Comparison of ENCODE assay signal across 8 cellular contexts in the genomic region with DNA sequence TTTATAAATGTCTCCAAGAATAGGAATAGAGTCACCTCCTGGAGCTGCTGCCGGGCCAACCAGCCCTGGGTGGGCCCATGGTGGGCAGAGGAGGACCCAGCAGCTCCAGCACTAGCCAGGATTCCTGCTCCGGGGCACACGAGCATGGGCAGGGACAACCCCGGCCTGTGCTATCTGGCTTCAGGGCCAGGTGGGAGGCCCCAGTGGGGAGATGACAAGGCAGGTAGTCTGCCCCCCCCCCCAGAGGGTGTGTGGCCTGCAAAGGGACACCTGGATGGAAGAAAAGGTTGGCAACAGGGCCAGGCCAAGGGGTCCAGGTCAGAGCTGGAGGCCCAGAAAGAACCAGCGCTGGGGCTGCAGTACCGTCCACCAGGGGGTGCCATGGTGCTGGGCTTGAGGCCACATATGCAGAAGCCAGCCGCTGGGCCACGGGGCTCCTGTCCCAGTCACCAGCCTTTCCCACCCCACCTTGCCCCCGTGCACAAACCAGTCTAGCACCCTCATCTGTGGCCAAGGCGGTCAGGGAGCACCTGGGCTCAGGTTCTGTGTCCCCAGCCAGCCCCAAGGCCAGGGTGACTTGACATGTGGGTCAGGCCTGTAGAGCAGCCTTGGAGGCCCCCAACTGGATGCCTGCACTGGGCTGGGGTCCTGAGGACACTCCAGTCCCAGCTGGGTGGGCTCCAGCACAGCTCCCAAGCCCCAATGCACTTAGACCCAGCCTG. TPM values are rescaled to one million over a fixed set of nuclear protein-coding genes. Genes with fewer than 3 reads are reported as not detected.
DNase-seq lines count a peak whose midpoint lies in the region; ATAC-seq, FAIRE-seq and TF ChIP-seq lines count a peak whose summit lies in the region.

No MANE protein-coding gene starts in this region.

- WGBS in stomach, 5 donors = 17 to 43% (median 27%) methylated on average over 3 to 10 of the region's 10 CpGs

- peaks cover 14% of the 10 kb centered on the region for H3K4me1 Mint-ChIP-seq in HFFc6 (ENCODE audit: low read depth)
- peaks cover 15% of the 10 kb centered on the region for H3K4me1 Mint-ChIP-seq in neural progenitor cell

- no peaks in the 10 kb centered on the region for H3F3A ChIP-seq in neural progenitor cell (ENCODE audit: low read depth)

- peak; percentile 54 for DNase-seq in HFFc6
- DNase-seq in RCC 7860 (ENCODE audit: low spot score) = peak; percentile 21
- DNase-seq in activated T-helper 9 cell treated with anti-CD3 and anti-CD28 coated beads, Interleukin-2, amount 50 U/mL, for 16 hours (ENCODE audit: low read depth) = peak; percentile 75
- DNase-seq in fibroblast of the conjunctiva (ENCODE audit: low read depth) = peak; percentile 47
- DNase-seq in neural progenitor cell (ENCODE audit: low spot score) = peak; percentile 89
- DNase-seq in stomach = peak; percentile 91

- peak overlapping the region in 10 of 11 experiments; percentile 19 to 76 (median 36); a peak in 13 of 22 replicates for H3K9ac ChIP-seq in BLaER1 treated with 17β-estradiol and CSF1 and Interleukin-3, amounts not matched to agents 10 nM and 100 nM
- no peak overlapping the region for H3K9ac ChIP-seq in neural progenitor cell

- H3K4me3 Mint-ChIP-seq in HFFc6 = peak overlapping the region; percentile 79; the same call in 1 of the 2 replicates
- H3K4me3 Mint-ChIP-seq in neural progenitor cell = no peak overlapping the region

- peak overlapping the region; percentile 40 for H2AFZ ChIP-seq in neural progenitor cell (replicated peaks)

- H3K27me3 Mint-ChIP-seq in HFFc6 (ENCODE audit: insufficient read depth) = no peaks in the 10 kb centered on the region; the same call in 1 of the 2 replicates
- H3K27me3 Mint-ChIP-seq in neural progenitor cell (ENCODE audit: insufficient read depth, low read depth) = peaks cover 8% of the 10 kb centered on the region

- TF ChIP-seq EP300 in stomach (IDR thresholded peaks at IDR 0.05) = no peak

- peak overlapping the region; percentile 47 to 100 (median 83) for H3K4me2 ChIP-seq in BLaER1 treated with 17β-estradiol and CSF1 and Interleukin-3, amounts not matched to agents 10 nM and 100 nM
- H3K4me2 ChIP-seq in neural progenitor cell = no peak overlapping the region

- no peaks in the 10 kb centered on the region for H3K9me3 Mint-ChIP-seq in HFFc6
- no peaks in the 10 kb centered on the region for H3K9me3 Mint-ChIP-seq in neural progenitor cell

- peak overlapping the region in 4 of 10 experiments; percentile 5 to 46 (median 23); a peak in 2 of 20 replicates for H3K4me3 ChIP-seq in BLaER1 treated with 17β-estradiol and CSF1 and Interleukin-3, amounts not matched to agents 10 nM and 100 nM
- H3K4me3 ChIP-seq in neural progenitor cell (no peak overlapping the region), stomach (peak overlapping the region in 2 of 4 donors; percentile 5 to 18)

- peaks cover 69 to 78% (median 73%) of the 10 kb centered on the region in 10 experiments for H3K4me1 ChIP-seq in BLaER1 treated with 17β-estradiol and CSF1 and Interleukin-3, amounts not matched to agents 10 nM and 100 nM
- H3K4me1 ChIP-seq in neural progenitor cell (no peaks in the 10 kb centered on the region), stomach (peaks cover 54 to 78% (median 60%) of the 10 kb centered on the region in 4 donors)

- H3K27ac Mint-ChIP-seq in HFFc6 = peak overlapping the region; percentile 91
- no peak overlapping the region for H3K27ac Mint-ChIP-seq in neural progenitor cell

- no peaks in the 10 kb centered on the region for H3K79me2 ChIP-seq in neural progenitor cell (ENCODE audit: low read depth)

- intact Hi-C loops in stomach (cut with DNase I; ENCODE audit: low total_unique reads) = loop anchor here (10.0 kb wide), 1 partner anchor 580 kb away; the partner anchor contains the start of gene CDKN1C

- peaks cover 0 to 11% (median 0%) of the 10 kb centered on the region in 11 experiments; a peak in 4 of 22 replicates for H3K27me3 ChIP-seq in BLaER1 treated with 17β-estradiol and CSF1 and Interleukin-3, amounts not matched to agents 10 nM and 100 nM
- H3K27me3 ChIP-seq in neural progenitor cell = no peaks in the 10 kb centered on the region
- no peaks in the 10 kb centered on the region for H3K27me3 ChIP-seq in stomach

- no peaks in the 10 kb centered on the region for H3K36me3 Mint-ChIP-seq in HFFc6 (ENCODE audit: low read depth)
- H3K36me3 Mint-ChIP-seq in neural progenitor cell = no peaks in the 10 kb centered on the region

- no peak for ATAC-seq in GM18517 (IDR thresholded peaks at IDR 0.05; ENCODE audit: unreplicated experiment)

- no peak for FAIRE-seq in RCC 7860 (lab: Jason Lieb, UNC)

- H3K36me3 ChIP-seq in BLaER1 treated with 17β-estradiol and CSF1 and Interleukin-3, amounts not matched to agents 10 nM and 100 nM = no peaks in the 10 kb centered on the region
- H3K36me3 ChIP-seq in neural progenitor cell (no peaks in the 10 kb centered on the region), stomach (no peaks in the 10 kb centered on the region)

- H4K20me1 ChIP-seq in BLaER1 treated with 17β-estradiol and CSF1 and Interleukin-3, amounts not matched to agents 10 nM and 100 nM = peaks cover 0 to 15% (median 0%) of the 10 kb centered on the region in 11 experiments; a peak in 4 of 22 replicates
- no peaks in the 10 kb centered on the region for H4K20me1 ChIP-seq in neural progenitor cell (ENCODE audit: low read depth)

- no peak for TF ChIP-seq POLR2A in stomach (IDR thresholded peaks at IDR 0.05)

- H3K9me3 ChIP-seq in BLaER1 treated with 17β-estradiol and CSF1 and Interleukin-3, amounts not matched to agents 10 nM and 100 nM (replicated peaks in 1 of 11) = no peaks in the 10 kb centered on the region
- H3K9me3 ChIP-seq in neural progenitor cell (ENCODE audit: low read depth) = no peaks in the 10 kb centered on the region
- H3K9me3 ChIP-seq in stomach = no peaks in the 10 kb centered on the region

- peak overlapping the region in 3 of 11 experiments; percentile 21 to 33 (median 31); a peak in 3 of 22 replicates for H3K27ac ChIP-seq in BLaER1 treated with 17β-estradiol and CSF1 and Interleukin-3, amounts not matched to agents 10 nM and 100 nM
- H3K27ac ChIP-seq in neural progenitor cell (no peak overlapping the region), stomach (peak overlapping the region; percentile 37 to 89 (median 81))

- TF ChIP-seq CTCF in HFFc6 (IDR thresholded peaks at IDR 0.05) = peak; percentile 98
- TF ChIP-seq CTCF in neural progenitor cell (IDR thresholded peaks at IDR 0.05) = peak; percentile 85
- TF ChIP-seq CTCF in stomach (IDR thresholded peaks at IDR 0.05) = peak in 6 of 7 experiments; percentile 22 to 98 (median 89)

RNA-seq across cellular contexts. Expression of gene TSPAN32, which starts 3.5 kb away (rescaled TPM):
- not detected for total RNA-seq in HFFc6 (2021; fragmentation: NEBNext Ultra II Directional; extraction: Animal tissue kit (Norgen Biotek cat#: 25700))
- total RNA-seq in neural progenitor cell (ENCODE audit: low replicate concordance) = 0.19 TPM in 1 of 2 replicates, not detected in the other
- 1 to 10 TPM in 1 of 5 donors, not detected in 4; 1.5 TPM for total RNA-seq in stomach
- 1 to 10 TPM; 1.1 to 9.0 (median 3.1) TPM for polyA plus RNA-seq in stomach

RNA-seq across cellular contexts. Expression of gene C11orf21, which starts 3.6 kb away (rescaled TPM):
- total RNA-seq in HFFc6 (2021; fragmentation: NEBNext Ultra II Directional; extraction: Animal tissue kit (Norgen Biotek cat#: 25700)) = not detected
- total RNA-seq in neural progenitor cell (ENCODE audit: low replicate concordance) = 0.19 TPM in 1 of 2 replicates, not detected in the other
- total RNA-seq in stomach = 1 to 10 TPM in 1 of 5 donors, under 1 TPM in 2, not detected in 2; 0.72 to 1.3 (median 0.92) TPM
- polyA plus RNA-seq in stomach = 1 to 10 TPM in 1 of 3 donors, under 1 TPM in 2; 0.61 to 1.8 (median 0.63) TPM

RNA-seq across cellular contexts. Expression of gene ASCL2, which starts 34.9 kb away (rescaled TPM):
- not detected for total RNA-seq in HFFc6 (2021; fragmentation: NEBNext Ultra II Directional; extraction: Animal tissue kit (Norgen Biotek cat#: 25700))
- 2.2 TPM in 1 of 2 replicates, not detected in the other for total RNA-seq in neural progenitor cell (ENCODE audit: low replicate concordance)
- total RNA-seq in stomach = 1 to 10 TPM in 1 of 5 donors, not detected in 4; 2.6 TPM
- polyA plus RNA-seq in stomach = 1 to 10 TPM in 2 of 3 donors, under 1 TPM in 1; 0.81 to 6.3 (median 1.8) TPM

Comparison
In these comparisons a context has a peak if more than half of its experiments do, and no peak if none do; other contexts are left out.
1. DNase-seq: peak in every context shown above with its lines; median percentile 91 in stomach; 89 in neural progenitor cell; 75 in activated T-helper 9 cell treated with anti-CD3 and anti-CD28 coated beads, Interleukin-2, amount 50 U/mL, for 16 hours; 54 in HFFc6; 47 in fibroblast of the conjunctiva; 21 in RCC 7860.